1 cellular context compared by ENCODE assay signal in the genomic region with DNA sequence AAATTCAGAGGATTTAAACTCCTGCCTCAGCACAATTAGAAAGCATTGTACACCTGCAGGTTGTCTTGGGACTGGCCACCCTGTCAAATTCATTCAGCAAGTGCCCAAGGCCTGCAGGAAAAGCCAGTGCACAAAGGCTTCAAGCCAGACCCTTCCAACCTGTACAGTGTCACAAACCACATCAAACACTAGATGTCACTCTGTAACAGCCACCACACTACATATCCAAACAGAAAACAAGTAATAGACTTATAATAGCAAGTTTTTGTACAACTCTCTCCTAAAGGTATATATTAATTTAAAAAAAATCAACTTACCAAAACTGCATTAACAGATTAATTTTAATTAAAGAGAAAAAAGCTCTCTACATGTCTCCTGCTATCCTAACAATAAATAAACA.
TF ChIP-seq lines count a peak whose summit lies in the region.

No MANE protein-coding gene starts in this region.

TF ChIP-seq in HepG2, 621 proteins besides CTCF, POLR2A, EP300 and RAD21 (continued from another document):
- TF ChIP-seq, protein P1, sequence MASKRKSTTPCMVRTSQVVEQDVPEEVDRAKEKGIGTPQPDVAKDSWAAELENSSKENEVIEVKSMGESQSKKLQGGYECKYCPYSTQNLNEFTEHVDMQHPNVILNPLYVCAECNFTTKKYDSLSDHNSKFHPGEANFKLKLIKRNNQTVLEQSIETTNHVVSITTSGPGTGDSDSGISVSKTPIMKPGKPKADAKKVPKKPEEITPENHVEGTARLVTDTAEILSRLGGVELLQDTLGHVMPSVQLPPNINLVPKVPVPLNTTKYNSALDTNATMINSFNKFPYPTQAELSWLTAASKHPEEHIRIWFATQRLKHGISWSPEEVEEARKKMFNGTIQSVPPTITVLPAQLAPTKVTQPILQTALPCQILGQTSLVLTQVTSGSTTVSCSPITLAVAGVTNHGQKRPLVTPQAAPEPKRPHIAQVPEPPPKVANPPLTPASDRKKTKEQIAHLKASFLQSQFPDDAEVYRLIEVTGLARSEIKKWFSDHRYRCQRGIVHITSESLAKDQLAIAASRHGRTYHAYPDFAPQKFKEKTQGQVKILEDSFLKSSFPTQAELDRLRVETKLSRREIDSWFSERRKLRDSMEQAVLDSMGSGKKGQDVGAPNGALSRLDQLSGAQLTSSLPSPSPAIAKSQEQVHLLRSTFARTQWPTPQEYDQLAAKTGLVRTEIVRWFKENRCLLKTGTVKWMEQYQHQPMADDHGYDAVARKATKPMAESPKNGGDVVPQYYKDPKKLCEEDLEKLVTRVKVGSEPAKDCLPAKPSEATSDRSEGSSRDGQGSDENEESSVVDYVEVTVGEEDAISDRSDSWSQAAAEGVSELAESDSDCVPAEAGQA (IDR thresholded peaks at IDR 0.05; ENCODE audit: low read depth), result no peak
- TF ChIP-seq, protein P1 (CRISPR knock-in tag; IDR thresholded peaks at IDR 0.05; ENCODE audit: borderline replicate concordance), result no peak
- TF ChIP-seq XRCC5 (optimal IDR thresholded peaks at IDR 0.05; ENCODE audit: low read length), result peak; percentile 56
- TF ChIP-seq ZBTB42 (CRISPR knock-in tag; IDR thresholded peaks at IDR 0.05), result no peak
- TF ChIP-seq, protein P2, sequence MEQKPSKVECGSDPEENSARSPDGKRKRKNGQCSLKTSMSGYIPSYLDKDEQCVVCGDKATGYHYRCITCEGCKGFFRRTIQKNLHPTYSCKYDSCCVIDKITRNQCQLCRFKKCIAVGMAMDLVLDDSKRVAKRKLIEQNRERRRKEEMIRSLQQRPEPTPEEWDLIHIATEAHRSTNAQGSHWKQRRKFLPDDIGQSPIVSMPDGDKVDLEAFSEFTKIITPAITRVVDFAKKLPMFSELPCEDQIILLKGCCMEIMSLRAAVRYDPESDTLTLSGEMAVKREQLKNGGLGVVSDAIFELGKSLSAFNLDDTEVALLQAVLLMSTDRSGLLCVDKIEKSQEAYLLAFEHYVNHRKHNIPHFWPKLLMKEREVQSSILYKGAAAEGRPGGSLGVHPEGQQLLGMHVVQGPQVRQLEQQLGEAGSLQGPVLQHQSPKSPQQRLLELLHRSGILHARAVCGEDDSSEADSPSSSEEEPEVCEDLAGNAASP (CRISPR knock-in tag; IDR thresholded peaks at IDR 0.05; ENCODE audit: borderline replicate concordance), result peak; percentile 24; the same call in 1 of the 2 replicates
- TF ChIP-seq STAG1 (CRISPR knock-in tag; IDR thresholded peaks at IDR 0.05), result peak; percentile 93
- TF ChIP-seq, protein P3, sequence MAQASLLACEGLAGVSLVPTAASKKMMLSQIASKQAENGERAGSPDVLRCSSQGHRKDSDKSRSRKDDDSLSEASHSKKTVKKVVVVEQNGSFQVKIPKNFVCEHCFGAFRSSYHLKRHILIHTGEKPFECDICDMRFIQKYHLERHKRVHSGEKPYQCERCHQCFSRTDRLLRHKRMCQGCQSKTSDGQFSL (CRISPR knock-in tag; IDR thresholded peaks at IDR 0.05), result no peak
- TF ChIP-seq SMC3 (IDR thresholded peaks at IDR 0.05; ENCODE audit: low read length), result peak; percentile 95
- TF ChIP-seq ZNF607 (CRISPR knock-in tag; IDR thresholded peaks at IDR 0.05; ENCODE audit: borderline replicate concordance), result no peak
- TF ChIP-seq, protein P4, sequence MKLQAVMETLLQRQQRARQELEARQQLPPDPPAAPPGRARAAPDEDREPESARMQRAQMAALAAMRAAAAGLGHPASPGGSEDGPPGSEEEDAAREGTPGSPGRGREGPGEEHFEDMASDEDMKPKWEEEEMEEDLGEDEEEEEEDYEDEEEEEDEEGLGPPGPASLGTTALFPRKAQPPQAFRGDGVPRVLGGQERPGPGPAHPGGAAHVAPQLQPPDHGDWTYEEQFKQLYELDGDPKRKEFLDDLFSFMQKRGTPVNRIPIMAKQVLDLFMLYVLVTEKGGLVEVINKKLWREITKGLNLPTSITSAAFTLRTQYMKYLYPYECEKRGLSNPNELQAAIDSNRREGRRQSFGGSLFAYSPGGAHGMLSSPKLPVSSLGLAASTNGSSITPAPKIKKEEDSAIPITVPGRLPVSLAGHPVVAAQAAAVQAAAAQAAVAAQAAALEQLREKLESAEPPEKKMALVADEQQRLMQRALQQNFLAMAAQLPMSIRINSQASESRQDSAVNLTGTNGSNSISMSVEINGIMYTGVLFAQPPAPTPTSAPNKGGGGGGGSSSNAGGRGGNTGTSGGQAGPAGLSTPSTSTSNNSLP (IDR thresholded peaks at IDR 0.05; ENCODE audit: low read depth, low read length), result peak; percentile 45; the same call in 1 of the 2 replicates
- peak; percentile 34; the same call in 1 of the 2 replicates for TF ChIP-seq THAP11 (CRISPR knock-in tag; IDR thresholded peaks at IDR 0.05)
- no peak for TF ChIP-seq ZNF749 (CRISPR knock-in tag; IDR thresholded peaks at IDR 0.05; ENCODE audit: borderline replicate concordance)
- no peak for TF ChIP-seq MTF2 (CRISPR knock-in tag; IDR thresholded peaks at IDR 0.05; ENCODE audit: borderline replicate concordance)
- TF ChIP-seq, protein P5, sequence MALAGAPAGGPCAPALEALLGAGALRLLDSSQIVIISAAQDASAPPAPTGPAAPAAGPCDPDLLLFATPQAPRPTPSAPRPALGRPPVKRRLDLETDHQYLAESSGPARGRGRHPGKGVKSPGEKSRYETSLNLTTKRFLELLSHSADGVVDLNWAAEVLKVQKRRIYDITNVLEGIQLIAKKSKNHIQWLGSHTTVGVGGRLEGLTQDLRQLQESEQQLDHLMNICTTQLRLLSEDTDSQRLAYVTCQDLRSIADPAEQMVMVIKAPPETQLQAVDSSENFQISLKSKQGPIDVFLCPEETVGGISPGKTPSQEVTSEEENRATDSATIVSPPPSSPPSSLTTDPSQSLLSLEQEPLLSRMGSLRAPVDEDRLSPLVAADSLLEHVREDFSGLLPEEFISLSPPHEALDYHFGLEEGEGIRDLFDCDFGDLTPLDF (CRISPR knock-in tag; IDR thresholded peaks at IDR 0.05), result no peak
- TF ChIP-seq, protein P6, sequence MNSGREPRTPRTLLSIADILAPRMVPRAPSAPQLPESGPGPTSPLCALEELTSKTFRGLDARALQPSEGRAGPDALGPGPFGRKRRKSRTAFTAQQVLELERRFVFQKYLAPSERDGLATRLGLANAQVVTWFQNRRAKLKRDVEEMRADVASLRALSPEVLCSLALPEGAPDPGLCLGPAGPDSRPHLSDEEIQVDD (CRISPR knock-in tag; IDR thresholded peaks at IDR 0.05; ENCODE audit: borderline replicate concordance), result no peak
- TF ChIP-seq ZNF543 (CRISPR knock-in tag; IDR thresholded peaks at IDR 0.05), result no peak
- TF ChIP-seq ZNF615 (CRISPR knock-in tag; IDR thresholded peaks at IDR 0.05; ENCODE audit: borderline replicate concordance), result no peak
